Comparison of ENCODE assay signal across 8 cellular contexts in genomic region chr4:132227349-132228165, GRCh38.
DNase-seq lines count a peak whose midpoint lies in the region; ATAC-seq and TF ChIP-seq lines count a peak whose summit lies in the region.

No MANE protein-coding gene starts in this region.

- no peak overlapping the region for H3K4me3 Mint-ChIP-seq in activated T-helper 2 cell treated with anti-CD3 and anti-CD28 coated beads, Interferon-gamma antibody, Interleukin-2, Interleukin-4, amounts not matched to agents 10 μg/mL and 5 μg/mL and 100 μg/mL, durations not matched to agents 14 hours and 24 hours and 36 hours (ENCODE audit: low read depth)

- H3K27ac Mint-ChIP-seq in activated T-helper 2 cell treated with anti-CD3 and anti-CD28 coated beads, Interferon-gamma antibody, Interleukin-2, Interleukin-4, amounts not matched to agents 10 μg/mL and 5 μg/mL and 100 μg/mL, durations not matched to agents 14 hours and 24 hours and 36 hours = no peak overlapping the region

- no peaks in the 10 kb centered on the region for H3K4me1 Mint-ChIP-seq in activated T-helper 2 cell treated with anti-CD3 and anti-CD28 coated beads, Interferon-gamma antibody, Interleukin-2, Interleukin-4, amounts not matched to agents 10 μg/mL and 5 μg/mL and 100 μg/mL, durations not matched to agents 14 hours and 24 hours and 36 hours (ENCODE audit: low read depth)

- H3K27ac ChIP-seq in C4-2B = no peak overlapping the region

- no peak overlapping the region for H3K4me3 ChIP-seq in H7 (ENCODE audit: insufficient read depth, low read depth, low read length)

- H3K36me3 Mint-ChIP-seq in activated T-helper 2 cell treated with anti-CD3 and anti-CD28 coated beads, Interferon-gamma antibody, Interleukin-2, Interleukin-4, amounts not matched to agents 10 μg/mL and 5 μg/mL and 100 μg/mL, durations not matched to agents 14 hours and 24 hours and 36 hours (ENCODE audit: low read depth) = no peaks in the 10 kb centered on the region

- peaks cover 10% of the 10 kb centered on the region for H3K9me3 Mint-ChIP-seq in activated T-helper 2 cell treated with anti-CD3 and anti-CD28 coated beads, Interferon-gamma antibody, Interleukin-2, Interleukin-4, amounts not matched to agents 10 μg/mL and 5 μg/mL and 100 μg/mL, durations not matched to agents 14 hours and 24 hours and 36 hours

- no peaks in the 10 kb centered on the region for H3K27me3 Mint-ChIP-seq in activated T-helper 2 cell treated with anti-CD3 and anti-CD28 coated beads, Interferon-gamma antibody, Interleukin-2, Interleukin-4, amounts not matched to agents 10 μg/mL and 5 μg/mL and 100 μg/mL, durations not matched to agents 14 hours and 24 hours and 36 hours (ENCODE audit: low read depth)

- H3K36me3 ChIP-seq in H7 (replicated peaks; ENCODE audit: control insufficient read depth, insufficient read depth, low read length) = no peaks in the 10 kb centered on the region

- DNase-seq in H7 (peak; percentile 1), iPS-NIHi7 (ENCODE audit: extremely low spot score) (peak; percentile 33), NCI-H2171 (lab: John Stamatoyannopoulos, UW) (no peak), NCI-H748 treated with DMSO at 0.1 percent for 48 hours (lab: John Stamatoyannopoulos, UW) (no peak)
- DNase-seq in activated T-helper 2 cell treated with anti-CD3 and anti-CD28 coated beads, Interferon-gamma antibody, Interleukin-2, Interleukin-4, amounts not matched to agents 10 μg/mL and 5 μg/mL and 100 μg/mL, durations not matched to agents 14 hours and 24 hours and 36 hours (ENCODE audit: low spot score) = no peak

- intact Hi-C loops in activated T-helper 2 cell treated with anti-CD3 and anti-CD28 coated beads, Interferon-gamma antibody, Interleukin-2, Interleukin-4, amounts not matched to agents 10 μg/mL and 5 μg/mL and 100 μg/mL, durations not matched to agents 14 hours and 24 hours and 36 hours (cut with micrococcal nuclease) = no loop called here

- peak; percentile 98 for ATAC-seq in SK-N-SH treated with all-trans-retinoic acid at 6 μM for 48 hours
- no peak for ATAC-seq in GM21619 (IDR thresholded peaks at IDR 0.05; ENCODE audit: unreplicated experiment)

- peak; percentile 74 for TF ChIP-seq CTCF in C4-2B (conservative IDR thresholded peaks at IDR 0.05)

- no peaks in the 10 kb centered on the region for H3K27me3 ChIP-seq in H7 (ENCODE audit: control insufficient read depth, insufficient read depth, low read length)

TF ChIP-seq in SK-N-SH treated with all-trans-retinoic acid at 6 μM for 48 hours, 23 proteins besides CTCF, POLR2A, EP300 and RAD21:
- no peak for TF ChIP-seq ZNF565 (CRISPR knock-in tag; conservative IDR thresholded peaks at IDR 0.05; ENCODE audit: low read depth)
- TF ChIP-seq POU6F1 (CRISPR knock-in tag; IDR thresholded peaks at IDR 0.05; ENCODE audit: borderline replicate concordance, low read depth) = no peak
- TF ChIP-seq BACH2 (CRISPR knock-in tag; IDR thresholded peaks at IDR 0.05; ENCODE audit: borderline replicate concordance) = no peak

Comparison
In these comparisons a context has a peak if more than half of its experiments do, and no peak if none do; other contexts are left out.
1. DNase-seq: peak in H7 (single experiment) and iPS-NIHi7 (single experiment); none in activated T-helper 2 cell treated with anti-CD3 and anti-CD28 coated beads, Interferon-gamma antibody, Interleukin-2, Interleukin-4, amounts not matched to agents 10 μg/mL and 5 μg/mL and 100 μg/mL, durations not matched to agents 14 hours and 24 hours and 36 hours (single experiment), NCI-H2171 (single experiment) and NCI-H748 treated with DMSO at 0.1 percent for 48 hours (single experiment).